In the genomic region with DNA sequence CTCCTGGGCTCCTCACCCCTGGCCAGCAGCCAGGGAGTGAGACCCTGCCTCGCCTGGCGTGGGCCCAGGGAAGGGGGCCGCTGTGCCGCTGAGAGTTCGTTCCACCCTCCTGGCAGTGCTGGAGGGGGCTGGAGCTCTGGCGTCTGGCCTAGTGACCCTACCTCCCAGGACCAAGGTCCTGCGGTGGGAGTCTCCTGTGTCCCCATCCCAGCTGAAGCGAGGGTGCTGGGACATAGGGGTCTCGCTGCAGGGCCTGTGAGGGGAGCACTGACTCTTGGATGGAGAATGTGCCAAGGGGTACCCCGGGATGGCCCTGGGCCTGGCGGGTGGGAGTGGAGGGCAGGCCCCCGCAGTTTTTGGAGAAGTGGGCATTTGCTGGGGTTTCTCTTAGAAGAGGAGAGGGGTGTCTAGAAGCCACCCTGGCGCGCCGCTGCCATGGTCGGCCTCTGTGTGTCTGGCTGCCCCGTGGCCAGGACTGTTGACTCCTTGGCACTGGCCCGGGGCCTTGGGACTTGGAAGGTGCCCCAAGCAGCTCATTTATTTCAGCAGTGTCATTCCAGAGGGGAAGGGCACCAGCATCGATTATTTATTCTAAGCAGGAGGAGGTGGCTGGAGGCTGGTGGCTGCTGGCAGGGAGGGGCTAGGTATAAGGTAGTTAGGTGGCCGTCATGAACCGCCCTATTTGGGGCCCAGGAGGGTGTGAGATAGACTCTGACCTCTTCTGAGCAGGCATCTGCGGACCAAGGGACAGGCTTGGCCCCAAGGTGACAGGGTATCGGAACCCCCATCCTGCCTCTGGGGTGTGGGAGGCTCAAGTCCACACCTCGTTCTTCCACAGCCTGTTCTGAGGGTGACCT, we compare ENCODE assay signal across 8 cellular contexts. TPM values are rescaled to one million over a fixed set of nuclear protein-coding genes. Genes with fewer than 3 reads are reported as not detected.
A peak's percentile ranks its signal among the peaks of the same experiment; 100 is the strongest.
DNase-seq lines count a peak whose midpoint lies in the region; ATAC-seq and TF ChIP-seq lines count a peak whose summit lies in the region.

No MANE protein-coding gene starts in this region.

- H3K4me3 Mint-ChIP-seq in activated naive CD4-positive, alpha-beta T cell treated with anti-CD3 and anti-CD28 coated beads, Interleukin-2, amount 50 U/mL, for 24 hours = peak overlapping the region; percentile 30

- ATAC-seq in HG03439 (IDR thresholded peaks at IDR 0.05; ENCODE audit: unreplicated experiment) = no peak

- H3K9me3 ChIP-seq in colonic mucosa = no peaks in the 10 kb centered on the region

- H3K36me3 ChIP-seq in colonic mucosa (no peaks in the 10 kb centered on the region), mesendoderm (ENCODE audit: control insufficient read depth, insufficient read depth, low read length) (no peaks in the 10 kb centered on the region), urinary bladder (ENCODE audit: insufficient read depth) (no peaks in the 10 kb centered on the region)

- DNase-seq in activated naive CD4-positive, alpha-beta T cell (lab: John Stamatoyannopoulos, UW) = no peak
- DNase-seq in colonic mucosa (peak; percentile 70), mesendoderm (no peak), RPMI8226 (no peak)
- no peak for DNase-seq in activated effector memory CD4-positive, alpha-beta T cell treated with anti-CD3 and anti-CD28 coated beads, Interleukin-2, amount 50 U/mL, for 16 hours

- peaks cover 44% of the 10 kb centered on the region for H3K79me2 ChIP-seq in mesendoderm (ENCODE audit: control insufficient read depth, insufficient read depth, low read length)

- no peak overlapping the region for H3K27ac Mint-ChIP-seq in activated naive CD4-positive, alpha-beta T cell treated with anti-CD3 and anti-CD28 coated beads, Interleukin-2, amount 50 U/mL, for 24 hours

- no peak overlapping the region for H2BK120ac ChIP-seq in mesendoderm (ENCODE audit: low read depth, low read length)

- intact Hi-C loops in colonic mucosa (cut with DNase I) = no loop called here

- peak overlapping the region; percentile 95 for H3K18ac ChIP-seq in mesendoderm (ENCODE audit: low read length)

- peak overlapping the region; percentile 70 for H3K27ac ChIP-seq in colonic mucosa
- H3K27ac ChIP-seq in mesendoderm (ENCODE audit: low read depth, low read length) = peak overlapping the region; percentile 17
- peak overlapping the region; percentile 84 for H3K27ac ChIP-seq in urinary bladder (ENCODE audit: low read depth)

- no peak overlapping the region for H4K5ac ChIP-seq in mesendoderm (ENCODE audit: low read length)

- H4K8ac ChIP-seq in mesendoderm (ENCODE audit: low read depth, low read length) = no peak overlapping the region

- peak overlapping the region; percentile 64 for H3K4me3 ChIP-seq in colonic mucosa
- peak overlapping the region; percentile 65 for H3K4me3 ChIP-seq in mesendoderm (ENCODE audit: low read length)
- peak overlapping the region; percentile 83 for H3K4me3 ChIP-seq in urinary bladder (ENCODE audit: low read depth, low read length)

- peak overlapping the region; percentile 4 for H2AK5ac ChIP-seq in mesendoderm (ENCODE audit: low read length)

- H2BK15ac ChIP-seq in mesendoderm (replicated peaks; ENCODE audit: low read depth) = no peak overlapping the region

- no peak for TF ChIP-seq CTCF in colonic mucosa (IDR thresholded peaks at IDR 0.05)

- H3K4me1 ChIP-seq in colonic mucosa (peaks cover 8% of the 10 kb centered on the region), mesendoderm (ENCODE audit: control insufficient read depth, low read depth, low read length) (peaks cover 4% of the 10 kb centered on the region), urinary bladder (ENCODE audit: insufficient read depth) (peaks cover 2% of the 10 kb centered on the region)

- H3K79me1 ChIP-seq in mesendoderm (ENCODE audit: low read length) = peaks cover 24% of the 10 kb centered on the region

- H3K27me3 Mint-ChIP-seq in activated naive CD4-positive, alpha-beta T cell treated with anti-CD3 and anti-CD28 coated beads, Interleukin-2, amount 50 U/mL, for 24 hours = no peaks in the 10 kb centered on the region

- H3K4ac ChIP-seq in mesendoderm (ENCODE audit: low read depth, low read length) = no peak overlapping the region

- H3K9ac ChIP-seq in colonic mucosa (ENCODE audit: low read depth in 2 of 2, low read length in 2 of 2) (peak overlapping the region; percentile 71 to 73), mesendoderm (ENCODE audit: low read length) (peak overlapping the region; percentile 84)

- H3K27me3 ChIP-seq in colonic mucosa = no peaks in the 10 kb centered on the region
- no peaks in the 10 kb centered on the region for H3K27me3 ChIP-seq in mesendoderm (ENCODE audit: insufficient read depth, low read length, poor library complexity)

- H3K36me3 Mint-ChIP-seq in activated naive CD4-positive, alpha-beta T cell treated with anti-CD3 and anti-CD28 coated beads, Interleukin-2, amount 50 U/mL, for 24 hours = no peaks in the 10 kb centered on the region

- peaks cover 14% of the 10 kb centered on the region for H3K4me1 Mint-ChIP-seq in activated naive CD4-positive, alpha-beta T cell treated with anti-CD3 and anti-CD28 coated beads, Interleukin-2, amount 50 U/mL, for 24 hours

- no CpG with 5 or more reads among the region's 24 CpGs for WGBS in mesendoderm (ENCODE audit: extremely low coverage, insufficient coverage, low lambda C conversion rate)
- 57% methylated on average over 24 of the region's 24 CpGs for WGBS in urinary bladder

- H3K4me2 ChIP-seq in mesendoderm (ENCODE audit: low read length) = peak overlapping the region; percentile 78

- H3K9me3 Mint-ChIP-seq in activated naive CD4-positive, alpha-beta T cell treated with anti-CD3 and anti-CD28 coated beads, Interleukin-2, amount 50 U/mL, for 24 hours = no peaks in the 10 kb centered on the region

- peak overlapping the region; percentile 89 for H3K56ac ChIP-seq in mesendoderm (ENCODE audit: low read length)

- H2BK5ac ChIP-seq in mesendoderm (ENCODE audit: low read length) = no peak overlapping the region

- no peak overlapping the region for H3K23ac ChIP-seq in mesendoderm (ENCODE audit: low read length)

RNA-seq across cellular contexts. Expression of gene GTF2IRD1, which starts 1.5 kb away (rescaled TPM):
- total RNA-seq in colonic mucosa (10 to 100 TPM; 18.3 to 29.5 TPM), urinary bladder (8.6 TPM)
- 29.8 TPM for polyA plus RNA-seq in mesendoderm (2013, experiment 1 of 2)
- 29.0 TPM for polyA plus RNA-seq in mesendoderm (2013, experiment 2 of 2)
- polyA plus RNA-seq in urinary bladder = 22.7 TPM

Comparison
In these comparisons a context has a peak if more than half of its experiments do, and no peak if none do; other contexts are left out.
1. H3K27ac ChIP-seq: peak in every context shown above with its lines; median percentile 84 in urinary bladder; 70 in colonic mucosa; 17 in mesendoderm.